In genomic region chr19:23481043-23481442, GRCh38 we compare ENCODE assay signal across 22 cellular contexts.
DNase-seq lines count a peak whose midpoint lies in the region; ATAC-seq, FAIRE-seq and TF ChIP-seq lines count a peak whose summit lies in the region.
"Had no signal": no experiment of that assay in that cellular context is flagged by ENCODE, and none has a peak within 500 bp of the region (broad histone marks: within the 10 kb centered on the region; RNA-seq: fewer than 3 reads in every experiment).

No MANE protein-coding gene starts in this region.

- FAIRE-seq in urothelium cell line (lab: Jason Lieb, UNC) = no peak

- H3K36me3 ChIP-seq in body of pancreas (replicated peaks in 1 of 2; ENCODE audit: insufficient read depth in 1 of 2, low read depth in 2 of 2) = no peaks in the 10 kb centered on the region
- H3K36me3 ChIP-seq in thyroid gland = no peaks in the 10 kb centered on the region

- H3K4me3 ChIP-seq in body of pancreas = no peak overlapping the region
- H3K4me3 ChIP-seq in thyroid gland (replicated peaks in 1 of 3) = no peak overlapping the region
- H3K4me3 ChIP-seq: hepatocyte had no signal

- H3K9me3 ChIP-seq in body of pancreas (peaks cover 0 to 14% (median 0%) of the 10 kb centered on the region in 3 donors), thyroid gland (no peaks in the 10 kb centered on the region)

- 3 to 5% methylated on average over 2 of the region's 2 CpGs for WGBS in body of pancreas, 2 donors
- WGBS in thyroid gland, 2 donors = 12 to 13% methylated on average over 2 of the region's 2 CpGs

- ATAC-seq in body of pancreas = peak; percentile 58
- ATAC-seq in GM18519 (IDR thresholded peaks at IDR 0.05; ENCODE audit: low FRiP score, unreplicated experiment) = no peak
- ATAC-seq: sciatic nerve, T-helper 17 cell had no signal

- H3K27me3 ChIP-seq in body of pancreas (no peaks in the 10 kb centered on the region), thyroid gland (no peaks in the 10 kb centered on the region)
- H3K27me3 ChIP-seq: hepatocyte had no signal

- TF ChIP-seq CTCF in body of pancreas (IDR thresholded peaks at IDR 0.05) (no peak), thyroid gland (IDR thresholded peaks at IDR 0.05) (no peak)

- intact Hi-C loops in body of pancreas (cut with DNase I) (no loop called here), thyroid gland (cut with DNase I) (no loop called here)

- TF ChIP-seq POLR2A in body of pancreas (IDR thresholded peaks at IDR 0.05) (no peak), thyroid gland (IDR thresholded peaks at IDR 0.05) (no peak)

- peak; percentile 0 for DNase-seq in NCI-H82 (lab: John Stamatoyannopoulos, UW)
- no peak for DNase-seq in NCI-H82 treated with DMSO at 0.1 percent for 48 hours (lab: John Stamatoyannopoulos, UW; ENCODE audit: unreplicated experiment)
- DNase-seq in NCI-H2029 treated with DMSO at 0.1 percent for 48 hours (lab: John Stamatoyannopoulos, UW) = peak; percentile 80
- DNase-seq in body of pancreas = no peak
- peak; percentile 6 for DNase-seq in urothelium cell line (ENCODE audit: low spot score)
- DNase-seq in thyroid gland = no peak
- no peak for DNase-seq in SKM-1 treated with dmso at 0.1 percent for 144 hours (lab: John Stamatoyannopoulos, UW; ENCODE audit: unreplicated experiment)
- DNase-seq: ACHN; activated CD4-positive, alpha-beta T cell treated with anti-CD3 and anti-CD28 coated beads, Interleukin-2, amount 10 ng/mL, durations not matched to agents 24 days and 14 days; C1 segment of cervical spinal cord; foreskin melanocyte; H9; NCI-H187; NCI-H524 treated with DMSO at 0.1 percent for 48 hours; posterior cingulate gyrus; stimulated activated CD4-positive, alpha-beta T cell treated with anti-CD3 and anti-CD28 coated beads, Interleukin-15, amount 100 ng/mL, for 24 hours; stimulated activated CD8-positive, alpha-beta memory T cell treated with anti-CD3 and anti-CD28 coated beads, Interleukin-4, amount 100 ng/mL, for 48 hours; T-helper 17 cell; trophoblast cell had no signal

- no peaks in the 10 kb centered on the region for H3K4me1 ChIP-seq in body of pancreas
- H3K4me1 ChIP-seq in thyroid gland = no peaks in the 10 kb centered on the region

- H3K27ac ChIP-seq in body of pancreas = no peak overlapping the region
- no peak overlapping the region for H3K27ac ChIP-seq in thyroid gland
- H3K27ac ChIP-seq: hepatocyte had no signal

Comparison
In these comparisons a context has a peak if more than half of its experiments do, and no peak if none do; other contexts are left out.
1. DNase-seq: peak in NCI-H82 (single experiment), NCI-H2029 treated with DMSO at 0.1 percent for 48 hours (single experiment) and urothelium cell line (single experiment); none in NCI-H82 treated with DMSO at 0.1 percent for 48 hours (single experiment), body of pancreas (0 of 4), thyroid gland (0 of 2) and SKM-1 treated with dmso at 0.1 percent for 144 hours (single experiment).